In genomic region chr6:131916091-131916796, GRCh38 we compare ENCODE assay signal across 1 cellular context.
TF ChIP-seq lines count a peak whose summit lies in the region.

No MANE protein-coding gene starts in this region.

TF ChIP-seq in endothelial cell of umbilical vein, 7 proteins besides CTCF, POLR2A, EP300 and RAD21:
- peak; percentile 12 for TF ChIP-seq FOS (IDR thresholded peaks at IDR 0.05; ENCODE audit: borderline replicate concordance, insufficient read depth, low read length)
TF ChIP-seq in endothelial cell of umbilical vein: peak in this region for 1; not testable (repeated sequence) for 6.
